ENCODE assay signal across 11 cellular contexts in the genomic region with DNA sequence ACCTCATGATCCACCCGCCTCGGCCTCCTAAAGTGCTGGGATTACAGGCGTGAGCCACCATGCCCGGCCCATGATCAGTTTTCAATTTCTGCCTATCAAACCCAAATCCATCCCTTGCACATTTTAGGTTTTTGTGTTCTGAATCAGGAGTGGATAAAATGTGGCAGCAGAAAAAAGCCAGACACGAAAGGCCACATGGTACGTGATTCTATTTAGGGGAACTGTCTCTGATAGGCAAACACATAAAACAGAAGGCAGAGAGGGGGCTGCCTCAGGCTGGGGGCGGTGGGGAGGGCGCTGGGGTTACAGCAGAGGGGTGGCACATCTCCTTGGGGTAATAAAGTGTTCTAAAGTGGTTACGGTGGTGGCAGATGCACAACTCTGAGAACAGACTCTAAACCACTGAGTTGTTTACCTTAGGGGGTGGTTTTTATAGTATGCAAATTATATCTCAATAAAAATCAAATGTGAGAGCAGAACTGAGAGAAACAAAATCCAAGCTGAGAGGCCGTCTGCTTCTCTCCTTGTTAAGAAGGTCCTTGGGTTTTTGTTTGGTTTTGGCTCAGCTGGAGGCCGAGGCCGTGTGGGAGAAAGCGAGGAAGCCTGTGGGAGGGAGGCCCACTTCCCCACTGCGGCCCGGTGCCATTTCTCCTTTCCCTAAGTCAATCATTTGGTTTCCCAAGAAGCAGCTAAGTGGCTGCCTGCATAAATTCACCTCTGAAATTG.
DNase-seq lines count a peak whose midpoint lies in the region; ATAC-seq and TF ChIP-seq lines count a peak whose summit lies in the region.
"Had no signal": no experiment of that assay in that cellular context is flagged by ENCODE, and none has a peak within 500 bp of the region (broad histone marks: within the 10 kb centered on the region; RNA-seq: fewer than 3 reads in every experiment).

No MANE protein-coding gene starts in this region.

- POLR2A ChIA-PET in RWPE1 (lab: Yijun Ruan, JAX; ENCODE audit: low non-redundant PET): no interaction called here
- POLR2A ChIA-PET in T-cell (lab: Charles Lee): interaction anchor here in 1 of 2 donors (1.3 kb wide), 1 partner anchor 9 kb away, joined by 6 read pairs; no protein-coding TSS in a partner anchor

- H3K4me1 Mint-ChIP-seq in T-cell: no peaks in the 10 kb centered on the region
- H3K4me1 Mint-ChIP-seq: activated CD4-positive, alpha-beta memory T cell treated with anti-CD3 and anti-CD28 coated beads, Interleukin-2, amount 10 ng/mL, durations not matched to agents 7 days and 5 days had no signal

- H3K9me3 ChIP-seq in cardiac muscle cell (ENCODE audit: low read depth): no peaks in the 10 kb centered on the region
- no peaks in the 10 kb centered on the region for H3K9me3 ChIP-seq in esophagus squamous epithelium
- H3K9me3 ChIP-seq in ovary: no peaks in the 10 kb centered on the region
- no peaks in the 10 kb centered on the region for H3K9me3 ChIP-seq in vagina

- H3K27me3 ChIP-seq in cardiac muscle cell: no peaks in the 10 kb centered on the region
- no peaks in the 10 kb centered on the region for H3K27me3 ChIP-seq in esophagus squamous epithelium
- no peaks in the 10 kb centered on the region for H3K27me3 ChIP-seq in ovary
- H3K27me3 ChIP-seq in vagina: no peaks in the 10 kb centered on the region

- TF ChIP-seq CTCF in cardiac muscle cell (IDR thresholded peaks at IDR 0.05; ENCODE audit: low read depth, low read length) (no peak), esophagus squamous epithelium (IDR thresholded peaks at IDR 0.05) (no peak), ovary (IDR thresholded peaks at IDR 0.05) (no peak), vagina (IDR thresholded peaks at IDR 0.05) (no peak), RWPE1 (conservative IDR thresholded peaks at IDR 0.05; ENCODE audit: low read depth) (no peak)

- TF ChIP-seq POLR2A in esophagus squamous epithelium (IDR thresholded peaks at IDR 0.05) (no peak), ovary (IDR thresholded peaks at IDR 0.05) (no peak), vagina (IDR thresholded peaks at IDR 0.05) (no peak)

- H3K36me3 Mint-ChIP-seq in T-cell: no peaks in the 10 kb centered on the region

- DNase-seq in cardiac muscle cell (ENCODE audit: low read depth in 1 of 2, low spot score in 1 of 2) (peak in 1 of 2 donors; percentile 38), Right ventricle myocardium inferior (ENCODE audit: missing footprints) (no peak), esophagus squamous epithelium (lab: John Stamatoyannopoulos, UW) (no peak), ovary (peak; percentile 33 to 57 (median 45)), vagina (ENCODE audit: extremely low spot score in 2 of 2) (no peak), RWPE1 (ENCODE audit: low spot score) (no peak), T-cell (no peak)
- DNase-seq: activated CD4-positive, alpha-beta memory T cell treated with anti-CD3 and anti-CD28 coated beads, Interleukin-2, amount 10 ng/mL, durations not matched to agents 7 days and 5 days; activated naive CD4-positive, alpha-beta T cell treated with anti-CD3 and anti-CD28 coated beads for 36 hours; DMS53 had no signal

- no peak for TF ChIP-seq EP300 in ovary (IDR thresholded peaks at IDR 0.05)

- intact Hi-C loops in Right ventricle myocardium inferior (cut with DNase I): no loop called here
- intact Hi-C loops in esophagus squamous epithelium (cut with DNase I): no loop called here
- intact Hi-C loops in ovary (cut with DNase I): loop anchor here in 2 of 4 donors (10.0 kb wide), 1 partner anchor 77 kb away; the partner anchor contains the start of genes SEPTIN10 (in 2 of the 2) and SOWAHC (in 2 of the 2)
- intact Hi-C loops in vagina (cut with DNase I): no loop called here

- CTCF ChIA-PET in RWPE1 (lab: Yijun Ruan, JAX): no interaction called here
- CTCF ChIA-PET in T-cell (lab: Charles Lee): no interaction called here

- peaks cover 0 to 3% (median 0%) of the 10 kb centered on the region in 3 donors for H3K9me3 Mint-ChIP-seq in T-cell

- H3K27ac Mint-ChIP-seq in T-cell: no peak overlapping the region
- H3K27ac Mint-ChIP-seq: activated CD4-positive, alpha-beta memory T cell treated with anti-CD3 and anti-CD28 coated beads, Interleukin-2, amount 10 ng/mL, durations not matched to agents 7 days and 5 days; activated naive CD4-positive, alpha-beta T cell treated with anti-CD3 and anti-CD28 coated beads for 36 hours had no signal

- no peak overlapping the region for H3K4me3 Mint-ChIP-seq in T-cell
- H3K4me3 Mint-ChIP-seq: activated CD4-positive, alpha-beta memory T cell treated with anti-CD3 and anti-CD28 coated beads, Interleukin-2, amount 10 ng/mL, durations not matched to agents 7 days and 5 days; activated naive CD4-positive, alpha-beta T cell treated with anti-CD3 and anti-CD28 coated beads for 36 hours had no signal

- WGBS in esophagus squamous epithelium, 2 donors: 75 to 76% methylated on average over 10 to 15 of the region's 15 CpGs
- WGBS in ovary, 3 donors: 43 to 51% (median 47%) methylated on average over 15 of the region's 15 CpGs

- H3K4me1 ChIP-seq in cardiac muscle cell (ENCODE audit: low read depth) (peaks cover 29% of the 10 kb centered on the region), esophagus squamous epithelium (peaks cover 33 to 71% (median 52%) of the 10 kb centered on the region in 3 donors), ovary (ENCODE audit: insufficient read depth) (peaks cover 33% of the 10 kb centered on the region), vagina (peaks cover 63% of the 10 kb centered on the region)

- no peak for ATAC-seq in Right ventricle myocardium inferior
- ATAC-seq in T-cell (replicated peaks in 1 of 4): no peak
- ATAC-seq in GM19035 (IDR thresholded peaks at IDR 0.05; ENCODE audit: unreplicated experiment): no peak

- H3K4me3 ChIP-seq in cardiac muscle cell (no peak overlapping the region), esophagus squamous epithelium (no peak overlapping the region), ovary (no peak overlapping the region), vagina (no peak overlapping the region)

- H3K27ac ChIP-seq in cardiac muscle cell: peak overlapping the region; percentile 70
- H3K27ac ChIP-seq in esophagus squamous epithelium: peak overlapping the region; percentile 86 to 94 (median 92)
- H3K27ac ChIP-seq in ovary: peak overlapping the region; percentile 74 to 86
- peak overlapping the region; percentile 61 for H3K27ac ChIP-seq in vagina
- no peak overlapping the region for H3K27ac ChIP-seq in RWPE1

- H3K27me3 Mint-ChIP-seq in T-cell: peaks cover 0 to 3% of the 10 kb centered on the region in 2 donors

- H3K36me3 ChIP-seq in cardiac muscle cell (no peaks in the 10 kb centered on the region), esophagus squamous epithelium (no peaks in the 10 kb centered on the region), ovary (no peaks in the 10 kb centered on the region), vagina (no peaks in the 10 kb centered on the region)

Comparison
In these comparisons a context has a peak if more than half of its experiments do, and no peak if none do; other contexts are left out.
1. DNase-seq: peak in ovary (5 of 5); none in Right ventricle myocardium inferior (single experiment), esophagus squamous epithelium (single experiment), vagina (0 of 2), RWPE1 (single experiment) and T-cell (0 of 34).